Comparison of ENCODE assay signal across 19 cellular contexts in the genomic region with DNA sequence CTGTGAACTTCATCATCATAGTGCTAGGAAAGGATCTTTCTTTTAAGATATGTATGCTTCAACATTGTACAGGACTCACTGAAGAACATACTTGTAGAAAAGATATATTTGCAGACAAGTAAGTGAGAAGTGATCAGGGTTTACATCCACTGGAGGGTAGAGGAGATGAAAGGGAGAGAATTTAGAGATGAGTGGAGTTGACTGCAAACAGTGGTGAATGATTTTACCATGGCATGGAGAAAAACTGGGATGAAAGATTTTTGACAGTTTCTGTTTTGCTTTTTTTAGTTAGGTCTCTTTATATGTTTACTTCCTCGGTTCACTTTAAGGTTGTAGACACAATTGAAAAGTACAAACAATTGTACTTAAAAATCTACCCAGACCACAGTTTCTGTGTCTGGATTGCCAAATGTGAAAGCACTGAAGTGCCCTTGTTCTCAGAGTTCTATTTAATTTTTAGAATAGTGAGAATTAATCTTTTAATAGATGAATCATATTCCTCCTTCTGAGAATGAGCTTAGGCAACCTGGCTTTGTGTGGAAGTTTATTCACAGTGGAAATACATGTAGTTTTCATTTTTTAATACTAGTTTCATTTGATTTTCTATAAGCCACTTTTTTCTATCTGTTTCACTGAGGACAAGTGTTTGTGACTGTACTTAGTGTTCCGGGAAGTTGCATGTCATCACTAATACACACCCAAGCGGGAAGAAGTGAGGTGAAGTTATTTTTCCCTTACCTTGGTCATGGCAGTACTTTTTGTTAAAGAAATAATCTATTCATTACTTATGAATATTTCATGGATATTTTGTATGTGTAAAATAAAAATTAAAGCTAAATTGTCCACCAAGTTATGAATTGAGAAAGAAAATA. TPM values are rescaled to one million over a fixed set of nuclear protein-coding genes. Genes with fewer than 3 reads are reported as not detected.
DNase-seq lines count a peak whose midpoint lies in the region; ATAC-seq, FAIRE-seq and TF ChIP-seq lines count a peak whose summit lies in the region.
"Had no signal": no experiment of that assay in that cellular context is flagged by ENCODE, and none has a peak within 500 bp of the region (broad histone marks: within the 10 kb centered on the region; RNA-seq: fewer than 3 reads in every experiment).

No MANE protein-coding gene starts in this region.

- H3K36me3 ChIP-seq in spleen, result no peaks in the 10 kb centered on the region

- no peak for TF ChIP-seq CTCF in spleen (IDR thresholded peaks at IDR 0.05 in 8 of 11, conservative IDR thresholded peaks at IDR 0.05 in 3 of 11)

- no peaks in the 10 kb centered on the region for H3K9me3 Mint-ChIP-seq in activated CD8-positive, alpha-beta memory T cell treated with anti-CD3 and anti-CD28 coated beads, Interleukin-2, amount 10 ng/mL, durations not matched to agents 7 days and 5 days (ENCODE audit: low read depth)
- no peaks in the 10 kb centered on the region for H3K9me3 Mint-ChIP-seq in T-cell
- H3K9me3 Mint-ChIP-seq in central memory CD8-positive, alpha-beta T cell, result no peaks in the 10 kb centered on the region

- no peak for TF ChIP-seq POLR2A in spleen (IDR thresholded peaks at IDR 0.05)

- no peak for FAIRE-seq in HTR-8/SVneo (lab: Jason Lieb, UNC)
- FAIRE-seq: astrocyte, colon had no signal

- no peaks in the 10 kb centered on the region for H3K27me3 Mint-ChIP-seq in activated CD8-positive, alpha-beta memory T cell treated with anti-CD3 and anti-CD28 coated beads, Interleukin-2, amount 10 ng/mL, durations not matched to agents 7 days and 5 days
- H3K27me3 Mint-ChIP-seq in T-cell, result no peaks in the 10 kb centered on the region
- no peaks in the 10 kb centered on the region for H3K27me3 Mint-ChIP-seq in central memory CD8-positive, alpha-beta T cell

- H3K4me1 Mint-ChIP-seq in activated CD8-positive, alpha-beta memory T cell treated with anti-CD3 and anti-CD28 coated beads, Interleukin-2, amount 10 ng/mL, durations not matched to agents 7 days and 5 days, result peaks cover 68% of the 10 kb centered on the region
- peaks cover 77 to 87% (median 77%) of the 10 kb centered on the region in 3 donors for H3K4me1 Mint-ChIP-seq in T-cell
- peaks cover 67% of the 10 kb centered on the region for H3K4me1 Mint-ChIP-seq in central memory CD8-positive, alpha-beta T cell

- peak overlapping the region; percentile 69 for H3K4me3 Mint-ChIP-seq in activated CD8-positive, alpha-beta memory T cell treated with anti-CD3 and anti-CD28 coated beads, Interleukin-2, amount 10 ng/mL, durations not matched to agents 7 days and 5 days
- H3K4me3 Mint-ChIP-seq in T-cell, result peak overlapping the region; percentile 48 to 64 (median 61)
- peak overlapping the region; percentile 55 for H3K4me3 Mint-ChIP-seq in central memory CD8-positive, alpha-beta T cell

- POLR2A ChIA-PET in T-cell (lab: Charles Lee), result interaction anchor here (0.9 to 1.0 kb wide), 2 partner anchors 10 to 36 kb away, joined by 3 read pairs; no protein-coding TSS in a partner anchor

- no peaks in the 10 kb centered on the region for H3K27me3 ChIP-seq in spleen (replicated peaks in 1 of 7)
- H3K27me3 ChIP-seq: foreskin keratinocyte had no signal

- H3K9me3 ChIP-seq in spleen, result no peaks in the 10 kb centered on the region

- 66 to 78% (median 67%) methylated on average over 3 of the region's 3 CpGs for WGBS in spleen, 5 donors

- peaks cover 0 to 18% (median 0%) of the 10 kb centered on the region in 6 donors for H3K4me1 ChIP-seq in spleen

- peak; percentile 27 for ATAC-seq in activated CD8-positive, alpha-beta memory T cell treated with anti-CD3 and anti-CD28 coated beads, Interleukin-2, amount 10 ng/mL, durations not matched to agents 7 days and 5 days
- no peak for ATAC-seq in T-cell (replicated peaks in 1 of 4)
- no peak for ATAC-seq in central memory CD8-positive, alpha-beta T cell (replicated peaks; ENCODE audit: extremely low read depth, poor library complexity, severe bottlenecking)
- ATAC-seq: foreskin keratinocyte, HCT116, left cardiac atrium, right cardiac atrium had no signal

- H3K36me3 Mint-ChIP-seq in activated CD8-positive, alpha-beta memory T cell treated with anti-CD3 and anti-CD28 coated beads, Interleukin-2, amount 10 ng/mL, durations not matched to agents 7 days and 5 days, result peaks cover 32% of the 10 kb centered on the region
- H3K36me3 Mint-ChIP-seq in T-cell, result peaks cover 8% of the 10 kb centered on the region
- H3K36me3 Mint-ChIP-seq in central memory CD8-positive, alpha-beta T cell (ENCODE audit: insufficient read depth), result peaks cover 13% of the 10 kb centered on the region

- intact Hi-C loops in spleen (cut with DNase I; ENCODE audit: low total_unique reads), result no loop called here

- H3K27ac Mint-ChIP-seq in activated CD8-positive, alpha-beta memory T cell treated with anti-CD3 and anti-CD28 coated beads, Interleukin-2, amount 10 ng/mL, durations not matched to agents 7 days and 5 days, result peak overlapping the region; percentile 97
- peak overlapping the region; percentile 91 to 99 for H3K27ac Mint-ChIP-seq in T-cell
- peak overlapping the region; percentile 74 for H3K27ac Mint-ChIP-seq in central memory CD8-positive, alpha-beta T cell (ENCODE audit: low read depth)

- CTCF ChIA-PET in activated CD8-positive, alpha-beta memory T cell treated with anti-CD3 and anti-CD28 coated beads, Interleukin-2, amount 10 ng/mL, durations not matched to agents 7 days and 5 days (lab: Charles Lee), result interaction anchor here (1.3 kb wide), 1 partner anchor 22 kb away, joined by 6 read pairs; no protein-coding TSS in a partner anchor
- CTCF ChIA-PET in T-cell (lab: Charles Lee), result interaction anchor here (0.6 to 1.3 kb wide), 5 partner anchors 23 to 68 kb away, joined by 3 to 5 read pairs (median 3); no protein-coding TSS in a partner anchor

- peak overlapping the region in 7 of 8 donors; percentile 8 to 85 (median 73) for H3K27ac ChIP-seq in spleen
- H3K27ac ChIP-seq: foreskin keratinocyte, VCaP had no signal

- H3K4me3 ChIP-seq in spleen, result no peak overlapping the region

- DNase-seq in activated CD8-positive, alpha-beta memory T cell treated with anti-CD3 and anti-CD28 coated beads, Interleukin-2, amount 10 ng/mL, durations not matched to agents 7 days and 5 days, result no peak
- no peak for DNase-seq in activated CD8-positive, alpha-beta memory T cell treated with anti-CD3 and anti-CD28 coated beads for 24 hours
- DNase-seq in T-cell (no peak), spleen (no peak), D341Med (ENCODE audit: low spot score) (no peak), HTR-8/SVneo (ENCODE audit: insufficient read length, low spot score) (no peak), NCI-H345 (lab: John Stamatoyannopoulos, UW) (no peak)
- DNase-seq in central memory CD8-positive, alpha-beta T cell (ENCODE audit: low spot score in 2 of 2), result no peak
- DNase-seq: foreskin keratinocyte, left cardiac atrium, NCI-H1105 treated with DMSO at 0.1 percent for 48 hours, nucleus accumbens, right cardiac atrium, SW 1271 had no signal

RNA-seq across cellular contexts. Expression of a gene that starts 1.8 kb away (rescaled TPM):
- 100 to 1,000 TPM; 153 to 218 TPM for total RNA-seq in activated CD8-positive, alpha-beta memory T cell treated with anti-CD3 and anti-CD28 coated beads, Interleukin-2, amount 10 ng/mL, durations not matched to agents 7 days and 5 days
- total RNA-seq in T-cell (10 to 100 TPM; 23.2 to 67.2 (median 51.9) TPM), spleen (10 to 100 TPM in 5 of 7 donors, 1 to 10 TPM in 2; 8.8 to 40.4 (median 14.3) TPM)
- 1 to 10 TPM; 2.7 to 9.1 (median 2.9) TPM for polyA plus RNA-seq in spleen
- total RNA-seq: astrocyte, foreskin keratinocyte, LHCN-M2 had no signal
- polyA plus RNA-seq: foreskin keratinocyte had no signal
